20 cellular contexts compared by ENCODE assay signal in genomic region chrX:126557151-126557550, GRCh38. TPM values are rescaled to one million over a fixed set of nuclear protein-coding genes. Genes with fewer than 3 reads are reported as not detected.
DNase-seq lines count a peak whose midpoint lies in the region; FAIRE-seq and TF ChIP-seq lines count a peak whose summit lies in the region.
"Had no signal": no experiment of that assay in that cellular context is flagged by ENCODE, and none has a peak within 500 bp of the region (broad histone marks: within the 10 kb centered on the region; RNA-seq: fewer than 3 reads in every experiment).

No MANE protein-coding gene starts in this region.

- TF ChIP-seq CTCF in kidney (IDR thresholded peaks at IDR 0.05; ENCODE audit: borderline replicate concordance, extremely low read depth, insufficient read depth), result no peak

- H3K9ac ChIP-seq in kidney (ENCODE audit: low read length in 2 of 2), result no peak overlapping the region

- H3K27ac ChIP-seq in kidney (ENCODE audit: low read depth in 2 of 2, low read length in 2 of 2), result no peak overlapping the region

- FAIRE-seq in RCC 7860 (lab: Jason Lieb, UNC) (peak; percentile 66), kidney (lab: Jason Lieb, UNC) (peak; percentile 62)
- FAIRE-seq: A204.1, D721Med, G401.6, GM12891, GM19239, H1 had no signal

- DNase-seq in RCC 7860 (ENCODE audit: low spot score) (no peak), astrocyte of the hippocampus (ENCODE audit: low read depth, low spot score) (peak; percentile 1), kidney (no peak), HPDE6-E6E7 (ENCODE audit: extremely low spot score) (no peak), dermis blood vessel endothelial cell (no peak), NCI-H748 (lab: John Stamatoyannopoulos, UW; ENCODE audit: unreplicated experiment) (no peak)
- DNase-seq: ACHN; BE2C; C1 segment of cervical spinal cord; CD4-positive, CD25-positive, alpha-beta regulatory T cell; CD8-positive, alpha-beta memory T cell; COR-L47; H9 had no signal

- no peaks in the 10 kb centered on the region for H3K36me3 ChIP-seq in kidney (ENCODE audit: control insufficient read depth in 1 of 2, insufficient read depth in 2 of 2, low read length in 2 of 2)
- H3K36me3 ChIP-seq: BE2C had no signal

- intact Hi-C loops in kidney (cut with DNase I), result no loop called here

- no peaks in the 10 kb centered on the region for H3K4me1 ChIP-seq in kidney (ENCODE audit: control insufficient read depth in 1 of 2, insufficient read depth in 1 of 2, low read depth in 1 of 2, low read length in 2 of 2)
- H3K4me1 ChIP-seq: BE2C had no signal

- H3K4me3 ChIP-seq in kidney (ENCODE audit: low read length in 2 of 2), result no peak overlapping the region

- no peaks in the 10 kb centered on the region for H3K9me3 ChIP-seq in kidney (ENCODE audit: control insufficient read depth in 1 of 2, low read length in 2 of 2)
- H3K9me3 ChIP-seq: BE2C had no signal

RNA-seq across cellular contexts. Expression of gene DCAF12L1, which starts 4.5 kb away (rescaled TPM):
- total RNA-seq in kidney (4.2 TPM), dermis blood vessel endothelial cell (under 0.01 and 0.09 TPM in 2 replicates)
- 0.41 TPM for polyA plus RNA-seq in kidney (ENCODE audit: insufficient read depth, low read depth, low replicate concordance)
- total RNA-seq: CD4-positive, CD25-positive, alpha-beta regulatory T cell; CD8-positive, alpha-beta memory T cell; HT-29 had no signal
- polyA plus RNA-seq: CD4-positive, CD25-positive, alpha-beta regulatory T cell; CD8-positive, alpha-beta memory T cell had no signal
